8 cellular contexts compared by ENCODE assay signal in genomic region chr12:58540480-58541299, GRCh38.
DNase-seq lines count a peak whose midpoint lies in the region; ATAC-seq, FAIRE-seq and TF ChIP-seq lines count a peak whose summit lies in the region.

No MANE protein-coding gene starts in this region.

- H3K4me1 ChIP-seq in NT2/D1 (ENCODE audit: insufficient read depth, insufficient read length) (no peaks in the 10 kb centered on the region), keratinocyte (ENCODE audit: control insufficient read depth, extremely low read depth, insufficient read depth, low read length) (peaks cover 4% of the 10 kb centered on the region)

- TF ChIP-seq CTCF in MCF 10A (IDR thresholded peaks at IDR 0.05; ENCODE audit: unreplicated experiment) = peak; percentile 91
- peak; percentile 85 to 98 (median 91) for TF ChIP-seq CTCF in keratinocyte (optimal IDR thresholded peaks at IDR 0.05 in 1 of 3, IDR thresholded peaks at IDR 0.05 in 1 of 3, conservative IDR thresholded peaks at IDR 0.05 in 1 of 3; ENCODE audit: extremely low read depth in 1 of 3, insufficient read depth in 2 of 3, low read length in 3 of 3)

- H3K36me3 Mint-ChIP-seq in MCF 10A (ENCODE audit: insufficient read depth, unreplicated experiment) = no peaks in the 10 kb centered on the region

- H3K27me3 ChIP-seq in NT2/D1 (ENCODE audit: insufficient read depth, insufficient read length) = no peaks in the 10 kb centered on the region
- no peaks in the 10 kb centered on the region for H3K27me3 ChIP-seq in keratinocyte (ENCODE audit: control insufficient read depth, extremely low read depth, insufficient read depth, low read length)

- CTCF ChIA-PET in MCF 10A (lab: Yijun Ruan, JAX) = interaction anchor here (0.6 to 4.3 kb wide), 60 partner anchors 9 to 832 kb away, joined by 3 to 73 read pairs (median 4); partner anchors contain the start of gene LRIG3

- H3K4me1 Mint-ChIP-seq in MCF 10A (ENCODE audit: insufficient read depth, unreplicated experiment) = peaks cover 20% of the 10 kb centered on the region

- ATAC-seq in GM19397 (IDR thresholded peaks at IDR 0.05; ENCODE audit: unreplicated experiment) = peak; percentile 53

- no peak overlapping the region for H3K27ac ChIP-seq in keratinocyte (ENCODE audit: control insufficient read depth, insufficient read depth, low read length)
- no peak overlapping the region for H3K27ac ChIP-seq in substantia nigra (ENCODE audit: low read depth, low read length, poor library complexity, severe bottlenecking)

- no peak overlapping the region for H3K4me3 Mint-ChIP-seq in MCF 10A (ENCODE audit: unreplicated experiment)

- dilution Hi-C loops in keratinocyte (cut with MboI; ENCODE audit: extremely low pct_ligation_motif_present, low sequenced_read_pairs) = no loop called here

- no peaks in the 10 kb centered on the region for H3K9me3 Mint-ChIP-seq in MCF 10A (ENCODE audit: unreplicated experiment)

- no peak overlapping the region for H2AFZ ChIP-seq in keratinocyte (ENCODE audit: control insufficient read depth, low read length)

- no peaks in the 10 kb centered on the region for H3K9me1 ChIP-seq in keratinocyte (ENCODE audit: control insufficient read depth, extremely low read depth, insufficient read depth, low read length)

- peak; percentile 93 for FAIRE-seq in keratinocyte (lab: Jason Lieb, UNC)

- intact Hi-C loops in MCF 10A (cut with micrococcal nuclease) = loop anchor here (1.0 to 5.0 kb wide), 7 partner anchors 194 to 627 kb away; no protein-coding TSS in a partner anchor

- H3K4me2 ChIP-seq in keratinocyte (ENCODE audit: control insufficient read depth, extremely low read depth, insufficient read depth, low read depth, low read length) = no peak overlapping the region

- no TSS peak for BruUV-seq in MCF 10A (replicated peaks; lab: Mats Ljungman, UMichigan)

- H3K9me3 ChIP-seq in NT2/D1 (ENCODE audit: insufficient read depth, low read length) (no peaks in the 10 kb centered on the region), keratinocyte (ENCODE audit: control insufficient read depth, low read depth, low read length) (no peaks in the 10 kb centered on the region)

- no peaks in the 10 kb centered on the region for H4K20me1 ChIP-seq in keratinocyte (ENCODE audit: control insufficient read depth, extremely low read depth, insufficient read depth, low read length)

- H3K27ac Mint-ChIP-seq in MCF 10A (ENCODE audit: low read depth, unreplicated experiment) = no peak overlapping the region

- H3K79me2 ChIP-seq in keratinocyte (ENCODE audit: control insufficient read depth, insufficient read depth, low read length) = no peaks in the 10 kb centered on the region

- H3K9ac ChIP-seq in NT2/D1 (ENCODE audit: insufficient read length, low read depth) = no peak overlapping the region
- H3K9ac ChIP-seq in keratinocyte (ENCODE audit: control insufficient read depth, extremely low read depth, insufficient read depth, low read length) = no peak overlapping the region

- H3K27me3 Mint-ChIP-seq in MCF 10A (ENCODE audit: insufficient read depth, unreplicated experiment) = no peaks in the 10 kb centered on the region

- H3K36me3 ChIP-seq in NT2/D1 (ENCODE audit: insufficient read depth, insufficient read length, low read length) (no peaks in the 10 kb centered on the region), keratinocyte (ENCODE audit: control insufficient read depth in 2 of 2, extremely low read depth in 1 of 2, insufficient read depth in 2 of 2, low read length in 2 of 2) (no peaks in the 10 kb centered on the region)

- DNase-seq in COR-L47 (lab: John Stamatoyannopoulos, UW) = peak; percentile 88
- DNase-seq in NT2/D1 (ENCODE audit: low read depth, low spot score) = peak; percentile 89
- DNase-seq in MCF 10A (ENCODE audit: unreplicated experiment) = peak; percentile 78
- peak; percentile 40 for DNase-seq in keratinocyte (ENCODE audit: low read depth, low spot score)
- DNase-seq in substantia nigra (lab: John Stamatoyannopoulos, UW) = peak in 46 of 49 donors; percentile 1 to 75 (median 46)
- no peak for DNase-seq in activated CD4-positive, CD25-positive, alpha-beta regulatory T cell treated with anti-CD3 and anti-CD28 coated beads, Interleukin-2, amount 50 U/mL, for 72 hours

- TF ChIP-seq EP300 in Ishikawa (IDR thresholded peaks at IDR 0.05; ENCODE audit: borderline replicate concordance) = no peak

- TF ChIP-seq RAD21 in Ishikawa (IDR thresholded peaks at IDR 0.05; ENCODE audit: low read depth) = peak; percentile 93

- POLR2A ChIA-PET in MCF 10A (lab: Yijun Ruan, JAX) = interaction anchor here (0.5 to 2.1 kb wide), 15 partner anchors 8 to 610 kb away, joined by 3 to 12 read pairs (median 3); partner anchors contain the start of gene LRIG3

- H3K4me3 ChIP-seq in NT2/D1 (ENCODE audit: insufficient read length, low read depth) (no peak overlapping the region), keratinocyte (ENCODE audit: control insufficient read depth in 2 of 3, extremely low read depth in 1 of 3, insufficient read depth in 2 of 3, low read depth in 1 of 3, low read length in 3 of 3) (no peak overlapping the region)

TF ChIP-seq in Ishikawa, 13 proteins besides CTCF, POLR2A, EP300 and RAD21:
- TF ChIP-seq FOXM1 (IDR thresholded peaks at IDR 0.05; ENCODE audit: borderline replicate concordance, low read depth) = no peak
- no peak for TF ChIP-seq CREB1 (IDR thresholded peaks at IDR 0.05; ENCODE audit: low read depth)
- no peak for TF ChIP-seq TEAD4 (IDR thresholded peaks at IDR 0.05)
- no peak for TF ChIP-seq USF1 (IDR thresholded peaks at IDR 0.05)
- TF ChIP-seq ZBTB7A (IDR thresholded peaks at IDR 0.05; ENCODE audit: low read depth) = no peak
- no peak for TF ChIP-seq CEBPB (IDR thresholded peaks at IDR 0.05)
- no peak for TF ChIP-seq REST (IDR thresholded peaks at IDR 0.05; ENCODE audit: low read depth)
- TF ChIP-seq TCF12 (IDR thresholded peaks at IDR 0.05; ENCODE audit: low read depth) = no peak
- TF ChIP-seq MAX (IDR thresholded peaks at IDR 0.05) = no peak
- TF ChIP-seq TAF1 (IDR thresholded peaks at IDR 0.05; ENCODE audit: low read depth) = no peak
- TF ChIP-seq YY1 (IDR thresholded peaks at IDR 0.05; ENCODE audit: low read depth) = no peak
- TF ChIP-seq EGR1 (IDR thresholded peaks at IDR 0.05) = no peak
- no peak for TF ChIP-seq NFIC (IDR thresholded peaks at IDR 0.05)
